Comparison of ENCODE assay signal across 1 cellular context in the genomic region with DNA sequence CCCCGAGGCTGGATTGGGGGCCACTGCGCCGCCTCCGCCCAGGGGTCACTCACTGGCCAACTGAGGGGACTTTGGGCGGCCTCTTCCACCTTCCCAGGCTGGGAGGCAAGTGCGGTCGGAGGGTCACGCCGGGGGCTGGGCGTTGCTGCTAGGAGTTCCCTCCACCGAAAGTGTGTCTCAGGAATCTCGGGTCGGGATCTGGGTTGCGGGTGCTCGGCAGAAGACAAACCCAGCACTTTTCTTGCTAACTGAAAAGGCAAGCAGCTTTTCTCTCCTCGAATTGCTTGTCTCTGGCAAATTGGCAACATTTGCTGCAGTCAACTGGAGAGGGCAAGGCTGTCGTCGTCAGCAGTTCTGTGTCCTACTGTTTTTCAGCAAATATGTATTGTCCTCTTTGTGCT.
TF ChIP-seq lines count a peak whose summit lies in the region.

No MANE protein-coding gene starts in this region.

TF ChIP-seq in WTC11, 78 proteins besides CTCF, POLR2A, EP300 and RAD21 (continued from another document):
- TF ChIP-seq PRDM15 (CRISPR knock-in tag; IDR thresholded peaks at IDR 0.05) (no peak), TCF7 (CRISPR knock-in tag; IDR thresholded peaks at IDR 0.05; ENCODE audit: low read depth) (no peak), FOXP4 (CRISPR knock-in tag; IDR thresholded peaks at IDR 0.05) (no peak)
- TF ChIP-seq, protein P1, sequence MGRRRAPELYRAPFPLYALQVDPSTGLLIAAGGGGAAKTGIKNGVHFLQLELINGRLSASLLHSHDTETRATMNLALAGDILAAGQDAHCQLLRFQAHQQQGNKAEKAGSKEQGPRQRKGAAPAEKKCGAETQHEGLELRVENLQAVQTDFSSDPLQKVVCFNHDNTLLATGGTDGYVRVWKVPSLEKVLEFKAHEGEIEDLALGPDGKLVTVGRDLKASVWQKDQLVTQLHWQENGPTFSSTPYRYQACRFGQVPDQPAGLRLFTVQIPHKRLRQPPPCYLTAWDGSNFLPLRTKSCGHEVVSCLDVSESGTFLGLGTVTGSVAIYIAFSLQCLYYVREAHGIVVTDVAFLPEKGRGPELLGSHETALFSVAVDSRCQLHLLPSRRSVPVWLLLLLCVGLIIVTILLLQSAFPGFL (CRISPR knock-in tag; IDR thresholded peaks at IDR 0.05; ENCODE audit: borderline replicate concordance) = no peak
